ENCODE assay signal across 20 cellular contexts in genomic region chr10:66505003-66505707, GRCh38.
"Had no signal": no experiment of that assay in that cellular context is flagged by ENCODE, and none has a peak within 500 bp of the region (broad histone marks: within the 10 kb centered on the region; RNA-seq: fewer than 3 reads in every experiment).

No MANE protein-coding gene starts in this region.

- H3K27me3 ChIP-seq: brain microvascular endothelial cell, esophagus squamous epithelium, right atrium auricular region, tibial artery, vagina had no signal

- DNase-seq: activated CD4-positive, alpha-beta T cell treated with anti-CD3 and anti-CD28 coated beads, Interleukin-2, amount 10 ng/mL, durations not matched to agents 24 days and 14 days; activated CD8-positive, alpha-beta T cell treated with anti-CD3 and anti-CD28 coated beads for 36 hours; activated naive CD4-positive, alpha-beta T cell treated with Interleukin-2 at 50 U/mL for 16 hours; activated T-cell treated with anti-CD3 and anti-CD28 coated beads, Interleukin-2, amount 50 U/mL, for 1 hour; aorta; brain microvascular endothelial cell; cerebellar nuclear complex; effector CD4-positive, alpha-beta T cell; esophagus squamous epithelium; glutamatergic neuron; mesenchymal stem cell; mucosa of descending colon; naive B cell; stimulated activated naive CD8-positive, alpha-beta T cell treated with anti-CD3 and anti-CD28 coated beads, Interleukin-15, Interleukin-2, amounts not matched to agents 100 U/mL and 50 U/mL, for 24 hours; substantia nigra; T1000; tibial artery had no signal

- H3K4me3 ChIP-seq: esophagus squamous epithelium, mucosa of descending colon, right atrium auricular region, tibial artery, vagina had no signal

- H3K9me3 ChIP-seq: esophagus squamous epithelium, mucosa of descending colon, right atrium auricular region, tibial artery, vagina had no signal

- H3K27ac ChIP-seq: brain microvascular endothelial cell, esophagus squamous epithelium, right atrium auricular region, tibial artery, vagina had no signal

- H3K36me3 ChIP-seq: brain microvascular endothelial cell, esophagus squamous epithelium, right atrium auricular region, tibial artery, vagina had no signal

- H3K4me1 ChIP-seq: esophagus squamous epithelium, right atrium auricular region, tibial artery, vagina had no signal

- ATAC-seq: activated CD8-positive, alpha-beta T cell treated with anti-CD3 and anti-CD28 coated beads for 36 hours; activated T-helper 17 cell treated with anti-CD3 and anti-CD28 coated beads, Interleukin-2, amount 50 U/mL, for 72 hours; mucosa of descending colon; stimulated activated naive CD8-positive, alpha-beta T cell treated with anti-CD3 and anti-CD28 coated beads, Interleukin-15, Interleukin-2, amounts not matched to agents 100 U/mL and 50 U/mL, for 24 hours had no signal
